Comparison of ENCODE assay signal across 8 cellular contexts in genomic region chr11:35615911-35616900, GRCh38. TPM values are rescaled to one million over a fixed set of nuclear protein-coding genes. Genes with fewer than 3 reads are reported as not detected.
DNase-seq lines count a peak whose midpoint lies in the region; ATAC-seq, FAIRE-seq and TF ChIP-seq lines count a peak whose summit lies in the region.

No MANE protein-coding gene starts in this region.

- TF ChIP-seq POLR2A in body of pancreas (IDR thresholded peaks at IDR 0.05) (no peak), uterus (IDR thresholded peaks at IDR 0.05) (no peak)

- peak; percentile 86 for TF ChIP-seq CTCF in D721Med (IDR thresholded peaks at IDR 0.05; ENCODE audit: insufficient read depth, missing control alignments)
- 0 out of 2 replicates have a peak, but pooled peaks have one; percentile 10 for TF ChIP-seq CTCF in HEK293 (tag by site-specific recombination; IDR thresholded peaks at IDR 0.05)
- TF ChIP-seq CTCF in body of pancreas (IDR thresholded peaks at IDR 0.05) = peak; percentile 38 to 88 (median 77)
- TF ChIP-seq CTCF in uterus (IDR thresholded peaks at IDR 0.05) = peak; percentile 77 to 84 (median 82)

- peaks cover 3% of the 10 kb centered on the region for H3K4me1 ChIP-seq in HEK293 (ENCODE audit: control insufficient read depth, insufficient read depth, low read length)
- H3K4me1 ChIP-seq in body of pancreas = peaks cover 32% of the 10 kb centered on the region
- H3K4me1 ChIP-seq in uterus = no peaks in the 10 kb centered on the region

- ATAC-seq in body of pancreas (no peak), HG03175 (IDR thresholded peaks at IDR 0.05; ENCODE audit: unreplicated experiment) (no peak), HG02852 (IDR thresholded peaks at IDR 0.05; ENCODE audit: unreplicated experiment) (no peak)

- no peaks in the 10 kb centered on the region for H3K9me3 ChIP-seq in HEK293 (ENCODE audit: control insufficient read depth, insufficient read depth, low read depth, low read length)
- no peaks in the 10 kb centered on the region for H3K9me3 ChIP-seq in body of pancreas
- H3K9me3 ChIP-seq in uterus = no peaks in the 10 kb centered on the region

- CTCF ChIA-PET in HEK293 (lab: Yijun Ruan, JAX) = interaction anchor here (0.6 to 1.6 kb wide), 24 partner anchors 8 to 944 kb away, joined by 3 to 9 read pairs (median 4); no protein-coding TSS in a partner anchor

- H3K36me3 ChIP-seq in HEK293 (ENCODE audit: control insufficient read depth in 2 of 2, insufficient read depth in 1 of 2, low read length in 2 of 2) (no peaks in the 10 kb centered on the region), body of pancreas (replicated peaks in 1 of 2; ENCODE audit: insufficient read depth in 1 of 2, low read depth in 2 of 2) (no peaks in the 10 kb centered on the region), uterus (no peaks in the 10 kb centered on the region)

- DNase-seq in D721Med (ENCODE audit: insufficient read length, low spot score) (no peak), NCI-H748 treated with DMSO at 0.1 percent for 48 hours (lab: John Stamatoyannopoulos, UW) (peak; percentile 86), body of pancreas (peak in 1 of 4 donors; percentile 37), uterus (peak in 1 of 2 donors; percentile 28)

- H3K27me3 ChIP-seq in body of pancreas (no peaks in the 10 kb centered on the region), layer of hippocampus (ENCODE audit: control insufficient read depth, insufficient read depth, low read length) (no peaks in the 10 kb centered on the region), uterus (no peaks in the 10 kb centered on the region)

- intact Hi-C loops in body of pancreas (cut with DNase I) (loop anchor here (10.0 kb wide), 1 partner anchor 869 kb away; no protein-coding TSS in a partner anchor), uterus (cut with DNase I; ENCODE audit: low total_unique reads) (loop anchor here (5.0 kb wide), 2 partner anchors 511 to 641 kb away; no protein-coding TSS in a partner anchor)

- H3K4me3 ChIP-seq in HEK293 (ENCODE audit: low read depth, low read length) (no peak overlapping the region), body of pancreas (no peak overlapping the region), uterus (no peak overlapping the region)

- POLR2A ChIA-PET in HEK293 (lab: Yijun Ruan, JAX) = no interaction called here

- H3K27ac ChIP-seq in HEK293 (ENCODE audit: extremely low read depth, low read depth, low read length) (no peak overlapping the region; the same call in 1 of the 2 replicates), body of pancreas (peak overlapping the region in 2 of 4 donors; percentile 46 to 79), layer of hippocampus (ENCODE audit: low read depth, low read length) (peak overlapping the region; percentile 63), uterus (peak overlapping the region in 1 of 2 donors; percentile 15)

- FAIRE-seq in D721Med (lab: Jason Lieb, UNC) = peak; percentile 85

- WGBS in body of pancreas, 2 donors = 20 to 22% methylated on average over 8 of the region's 8 CpGs

TF ChIP-seq in HEK293, 187 proteins besides CTCF, POLR2A, EP300 and RAD21 (continues in another document):
- TF ChIP-seq ZNF585B (tag by site-specific recombination; IDR thresholded peaks at IDR 0.05) (no peak), MEIS1 (CRISPR knock-in tag; IDR thresholded peaks at IDR 0.05; ENCODE audit: borderline replicate concordance) (peak; percentile 43; the same call in 1 of the 2 replicates), ZNF416 (tag by site-specific recombination; IDR thresholded peaks at IDR 0.05) (no peak), ZFP69B (tag by site-specific recombination; IDR thresholded peaks at IDR 0.05) (no peak), KLF7 (tag by site-specific recombination; IDR thresholded peaks at IDR 0.05; ENCODE audit: borderline replicate concordance) (peak; percentile 42; the same call in 1 of the 2 replicates), ZNF654 (tag by site-specific recombination; IDR thresholded peaks at IDR 0.05; ENCODE audit: low read depth) (peak; percentile 80), ZNF24 (tag by site-specific recombination; IDR thresholded peaks at IDR 0.05) (no peak), TSHZ1 (tag by site-specific recombination; IDR thresholded peaks at IDR 0.05; ENCODE audit: borderline replicate concordance) (0 out of 2 replicates have a peak, but pooled peaks have one; percentile 47), ZBTB21 (tag by site-specific recombination; IDR thresholded peaks at IDR 0.05) (no peak), ZNF350 (tag by site-specific recombination; IDR thresholded peaks at IDR 0.05) (no peak), YY2 (tag by site-specific recombination; IDR thresholded peaks at IDR 0.05) (no peak), ZNF394 (tag by site-specific recombination; IDR thresholded peaks at IDR 0.05; ENCODE audit: borderline replicate concordance) (no peak)
- TF ChIP-seq, protein P1, sequence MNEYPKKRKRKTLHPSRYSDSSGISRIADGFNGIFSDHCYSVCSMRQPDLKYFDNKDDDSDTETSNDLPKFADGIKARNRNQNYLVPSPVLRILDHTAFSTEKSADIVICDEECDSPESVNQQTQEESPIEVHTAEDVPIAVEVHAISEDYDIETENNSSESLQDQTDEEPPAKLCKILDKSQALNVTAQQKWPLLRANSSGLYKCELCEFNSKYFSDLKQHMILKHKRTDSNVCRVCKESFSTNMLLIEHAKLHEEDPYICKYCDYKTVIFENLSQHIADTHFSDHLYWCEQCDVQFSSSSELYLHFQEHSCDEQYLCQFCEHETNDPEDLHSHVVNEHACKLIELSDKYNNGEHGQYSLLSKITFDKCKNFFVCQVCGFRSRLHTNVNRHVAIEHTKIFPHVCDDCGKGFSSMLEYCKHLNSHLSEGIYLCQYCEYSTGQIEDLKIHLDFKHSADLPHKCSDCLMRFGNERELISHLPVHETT (tag by site-specific recombination; IDR thresholded peaks at IDR 0.05) = no peak
- TF ChIP-seq, protein P2, sequence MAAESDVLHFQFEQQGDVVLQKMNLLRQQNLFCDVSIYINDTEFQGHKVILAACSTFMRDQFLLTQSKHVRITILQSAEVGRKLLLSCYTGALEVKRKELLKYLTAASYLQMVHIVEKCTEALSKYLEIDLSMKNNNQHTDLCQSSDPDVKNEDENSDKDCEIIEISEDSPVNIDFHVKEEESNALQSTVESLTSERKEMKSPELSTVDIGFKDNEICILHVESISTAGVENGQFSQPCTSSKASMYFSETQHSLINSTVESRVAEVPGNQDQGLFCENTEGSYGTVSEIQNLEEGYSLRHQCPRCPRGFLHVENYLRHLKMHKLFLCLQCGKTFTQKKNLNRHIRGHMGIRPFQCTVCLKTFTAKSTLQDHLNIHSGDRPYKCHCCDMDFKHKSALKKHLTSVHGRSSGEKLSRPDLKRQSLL (tag by site-specific recombination; IDR thresholded peaks at IDR 0.05) = peak; percentile 84
- TF ChIP-seq, protein P3, sequence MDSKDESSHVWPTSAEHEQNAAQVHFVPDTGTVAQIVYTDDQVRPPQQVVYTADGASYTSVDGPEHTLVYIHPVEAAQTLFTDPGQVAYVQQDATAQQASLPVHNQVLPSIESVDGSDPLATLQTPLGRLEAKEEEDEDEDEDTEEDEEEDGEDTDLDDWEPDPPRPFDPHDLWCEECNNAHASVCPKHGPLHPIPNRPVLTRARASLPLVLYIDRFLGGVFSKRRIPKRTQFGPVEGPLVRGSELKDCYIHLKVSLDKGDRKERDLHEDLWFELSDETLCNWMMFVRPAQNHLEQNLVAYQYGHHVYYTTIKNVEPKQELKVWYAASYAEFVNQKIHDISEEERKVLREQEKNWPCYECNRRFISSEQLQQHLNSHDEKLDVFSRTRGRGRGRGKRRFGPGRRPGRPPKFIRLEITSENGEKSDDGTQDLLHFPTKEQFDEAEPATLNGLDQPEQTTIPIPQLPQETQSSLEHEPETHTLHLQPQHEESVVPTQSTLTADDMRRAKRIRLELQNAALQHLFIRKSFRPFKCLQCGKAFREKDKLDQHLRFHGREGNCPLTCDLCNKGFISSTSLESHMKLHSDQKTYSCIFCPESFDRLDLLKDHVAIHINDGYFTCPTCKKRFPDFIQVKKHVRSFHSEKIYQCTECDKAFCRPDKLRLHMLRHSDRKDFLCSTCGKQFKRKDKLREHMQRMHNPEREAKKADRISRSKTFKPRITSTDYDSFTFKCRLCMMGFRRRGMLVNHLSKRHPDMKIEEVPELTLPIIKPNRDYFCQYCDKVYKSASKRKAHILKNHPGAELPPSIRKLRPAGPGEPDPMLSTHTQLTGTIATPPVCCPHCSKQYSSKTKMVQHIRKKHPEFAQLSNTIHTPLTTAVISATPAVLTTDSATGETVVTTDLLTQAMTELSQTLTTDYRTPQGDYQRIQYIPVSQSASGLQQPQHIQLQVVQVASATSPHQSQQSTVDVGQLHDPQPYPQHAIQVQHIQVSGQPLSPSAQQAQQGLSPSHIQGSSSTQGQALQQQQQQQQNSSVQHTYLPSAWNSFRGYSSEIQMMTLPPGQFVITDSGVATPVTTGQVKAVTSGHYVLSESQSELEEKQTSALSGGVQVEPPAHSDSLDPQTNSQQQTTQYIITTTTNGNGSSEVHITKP (tag by site-specific recombination; IDR thresholded peaks at IDR 0.05) = 0 out of 2 replicates have a peak, but pooled peaks have one; percentile 13

RNA-seq across cellular contexts. Expression of gene FJX1, which starts 2.1 kb away (rescaled TPM):
- total RNA-seq in body of pancreas (10 to 100 TPM in 1 of 2 donors, 1 to 10 TPM in 1; 4.2 to 17.1 TPM), uterus (10 to 100 TPM in 1 of 4 donors, 1 to 10 TPM in 3; 2.1 to 48.5 (median 5.6) TPM)

RNA-seq across cellular contexts. Expression of gene TRIM44, which starts 46.4 kb away (rescaled TPM):
- total RNA-seq in body of pancreas (10 to 100 TPM; 17.4 to 81.7 TPM), uterus (10 to 100 TPM; 16.1 to 65.3 (median 40.4) TPM)

Comparison
In these comparisons a context has a peak if more than half of its experiments do, and no peak if none do; other contexts are left out.
1. CTCF ChIP-seq: peak in every context shown above with its lines; median percentile 86 in D721Med; 82 in uterus; 77 in body of pancreas; 10 in HEK293.